7 cellular contexts compared by ENCODE assay signal in genomic region chr5:79922626-79923025, GRCh38.
"Had no signal": no experiment of that assay in that cellular context is flagged by ENCODE, and none has a peak within 500 bp of the region (broad histone marks: within the 10 kb centered on the region; RNA-seq: fewer than 3 reads in every experiment).

No MANE protein-coding gene starts in this region.

- H3K27ac Mint-ChIP-seq: GM23338, H9, HFFc6 had no signal

- H3K27ac ChIP-seq: GM23248 had no signal

- DNase-seq: GM23248, GOT3, H7, H9, HCEC 1CT, HFFc6 had no signal

- H3K4me3 Mint-ChIP-seq: GM23338, H9, HFFc6 had no signal
